17 cellular contexts compared by ENCODE assay signal in genomic region chr2:102048465-102048864, GRCh38. TPM values are rescaled to one million over a fixed set of nuclear protein-coding genes. Genes with fewer than 3 reads are reported as not detected.
DNase-seq lines count a peak whose midpoint lies in the region; ATAC-seq, FAIRE-seq and TF ChIP-seq lines count a peak whose summit lies in the region.
"Had no signal": no experiment of that assay in that cellular context is flagged by ENCODE, and none has a peak within 500 bp of the region (broad histone marks: within the 10 kb centered on the region; RNA-seq: fewer than 3 reads in every experiment).

No MANE protein-coding gene starts in this region.

- dilution Hi-C loops in endothelial cell of umbilical vein (cut with MboI; ENCODE audit: extremely low pct_ligation_motif_present, low sequenced_read_pairs), result no loop called here

- no peaks in the 10 kb centered on the region for H3K79me2 ChIP-seq in endothelial cell of umbilical vein (ENCODE audit: control insufficient read depth, insufficient read depth, low read length)

- H3K9me3 Mint-ChIP-seq in nephron, result no peaks in the 10 kb centered on the region

- intact Hi-C loops in endothelial cell of umbilical vein (cut with micrococcal nuclease), result no loop called here

- H3K4me3 Mint-ChIP-seq in nephron, result no peak overlapping the region
- H3K4me3 Mint-ChIP-seq: activated T-cell treated with anti-CD3 and anti-CD28 coated beads, Interleukin-2, amount 50 U/mL, for 24 hours; CD4-positive, CD25-positive, alpha-beta regulatory T cell had no signal

- TF ChIP-seq POLR2A in endothelial cell of umbilical vein (IDR thresholded peaks at IDR 0.05; ENCODE audit: low read depth, low read length) (no peak), upper lobe of left lung (IDR thresholded peaks at IDR 0.05) (no peak)

- H3K4me1 Mint-ChIP-seq in nephron, result peaks cover 46% of the 10 kb centered on the region

- H3K36me3 ChIP-seq in endothelial cell of umbilical vein (ENCODE audit: control insufficient read depth in 2 of 2, extremely low read depth in 1 of 2, insufficient read depth in 2 of 2, low read length in 2 of 2) (no peaks in the 10 kb centered on the region), upper lobe of left lung (no peaks in the 10 kb centered on the region)
- H3K36me3 ChIP-seq: ovary had no signal

- H3K27ac Mint-ChIP-seq in nephron, result peak overlapping the region in 2 of 3 experiments; percentile 87 to 98
- H3K27ac Mint-ChIP-seq: activated T-cell treated with anti-CD3 and anti-CD28 coated beads, Interleukin-2, amount 50 U/mL, for 24 hours had no signal

- no peak overlapping the region for H3K9ac ChIP-seq in endothelial cell of umbilical vein (replicated peaks; ENCODE audit: extremely low read depth, insufficient read depth, low read length)

- ATAC-seq in upper lobe of left lung (ENCODE audit: low FRiP score in 2 of 2) (peak; percentile 5 to 47), HG03045 (IDR thresholded peaks at IDR 0.05; ENCODE audit: unreplicated experiment) (no peak), HG03025 (IDR thresholded peaks at IDR 0.05; ENCODE audit: low FRiP score, unreplicated experiment) (no peak)

- TF ChIP-seq CTCF in endothelial cell of umbilical vein (IDR thresholded peaks at IDR 0.05; ENCODE audit: extremely low read depth in 1 of 2, insufficient read depth in 1 of 2, low read depth in 1 of 2, low read length in 2 of 2), result no peak
- no peak for TF ChIP-seq CTCF in nephron (IDR thresholded peaks at IDR 0.05; ENCODE audit: unreplicated experiment in 3 of 3)
- TF ChIP-seq CTCF in upper lobe of left lung (IDR thresholded peaks at IDR 0.05), result no peak

- peak; percentile 87 for DNase-seq in LHCN-M2 (ENCODE audit: low read depth)
- peak; percentile 25 for DNase-seq in endothelial cell of umbilical vein (ENCODE audit: low read depth, low spot score)
- peak in 1 of 2 donors; percentile 67 for DNase-seq in upper lobe of left lung
- no peak for DNase-seq in NCI-H187 treated with DMSO at 0.1 percent for 48 hours (lab: John Stamatoyannopoulos, UW)
- DNase-seq: activated CD4-positive, alpha-beta T cell treated with anti-CD3 and anti-CD28 coated beads for 48 hours; activated T-cell treated with anti-CD3 and anti-CD28 coated beads, Interleukin-2, amount 50 U/mL, for 24 hours; CD4-positive, CD25-positive, alpha-beta regulatory T cell; GF-D8; H7; NCI-H2029 treated with DMSO at 0.1 percent for 48 hours; T-helper 9 cell had no signal

- POLR2A ChIA-PET in endothelial cell of umbilical vein (lab: Charles Lee), result no interaction called here

- FAIRE-seq in endothelial cell of umbilical vein (lab: Jason Lieb, UNC), result peak; percentile 49

- H3K36me3 Mint-ChIP-seq in nephron (ENCODE audit: low read depth), result no peaks in the 10 kb centered on the region
- H3K36me3 Mint-ChIP-seq: CD4-positive, CD25-positive, alpha-beta regulatory T cell had no signal

- BruUV-seq in endothelial cell of umbilical vein (replicated peaks; lab: Mats Ljungman, UMichigan), result no TSS peak

- H3K27ac ChIP-seq in endothelial cell of umbilical vein (ENCODE audit: insufficient read depth, low read depth, low read length) (no peak overlapping the region), upper lobe of left lung (peak overlapping the region; percentile 46 to 84 (median 64))
- H3K27ac ChIP-seq: HL-60, ovary had no signal

- H3K4me2 ChIP-seq in endothelial cell of umbilical vein (ENCODE audit: insufficient read depth, low read length), result no peak overlapping the region

- H3K4me1 ChIP-seq in endothelial cell of umbilical vein (ENCODE audit: control insufficient read depth, extremely low read depth, insufficient read depth, low read length), result peaks cover 26% of the 10 kb centered on the region
- H3K4me1 ChIP-seq in upper lobe of left lung, result peaks cover 43 to 71% (median 55%) of the 10 kb centered on the region in 4 donors

- peak overlapping the region; percentile 15 for H2AFZ ChIP-seq in endothelial cell of umbilical vein (ENCODE audit: low read depth, low read length)

- H3K9me3 ChIP-seq in endothelial cell of umbilical vein (replicated peaks; ENCODE audit: control insufficient read depth, insufficient read depth, low read length) (no peaks in the 10 kb centered on the region), upper lobe of left lung (no peaks in the 10 kb centered on the region)
- H3K9me3 ChIP-seq: ovary had no signal

- WGBS in upper lobe of left lung, 2 donors, result 76 to 90% methylated on average over 8 of the region's 8 CpGs

- TF ChIP-seq EP300 in upper lobe of left lung (IDR thresholded peaks at IDR 0.05), result peak in 2 of 4 donors; percentile 83 to 91

- peaks cover 6% of the 10 kb centered on the region for H3K27me3 Mint-ChIP-seq in nephron (ENCODE audit: low read depth)
- H3K27me3 Mint-ChIP-seq: CD4-positive, CD25-positive, alpha-beta regulatory T cell had no signal

- H3K27me3 ChIP-seq in endothelial cell of umbilical vein (ENCODE audit: control insufficient read depth in 2 of 2, insufficient read depth in 2 of 2, low read length in 2 of 2), result no peaks in the 10 kb centered on the region
- no peaks in the 10 kb centered on the region for H3K27me3 ChIP-seq in upper lobe of left lung
- H3K27me3 ChIP-seq: ovary had no signal

- no peaks in the 10 kb centered on the region for H4K20me1 ChIP-seq in endothelial cell of umbilical vein (replicated peaks; ENCODE audit: control insufficient read depth, extremely low read depth, insufficient read depth, low read length)

- no peaks in the 10 kb centered on the region for H3K9me1 ChIP-seq in endothelial cell of umbilical vein (replicated peaks; ENCODE audit: control insufficient read depth, extremely low read depth, insufficient read depth, low read length)

- CTCF ChIA-PET in endothelial cell of umbilical vein (lab: Charles Lee), result no interaction called here

- H3K4me3 ChIP-seq in endothelial cell of umbilical vein (replicated peaks in 1 of 3; ENCODE audit: insufficient read depth in 1 of 3, low read depth in 1 of 3, low read length in 3 of 3) (no peak overlapping the region), upper lobe of left lung (no peak overlapping the region)
- H3K4me3 ChIP-seq: coronary artery, ovary had no signal

TF ChIP-seq in endothelial cell of umbilical vein, 7 proteins besides CTCF, POLR2A, EP300 and RAD21:
- TF ChIP-seq EZH2 (IDR thresholded peaks at IDR 0.05; ENCODE audit: borderline replicate concordance, low read depth, low read length, severe bottlenecking) (no peak), JUN (IDR thresholded peaks at IDR 0.05; ENCODE audit: borderline replicate concordance, insufficient read depth, insufficient read length, low read depth) (no peak), FOS (IDR thresholded peaks at IDR 0.05; ENCODE audit: borderline replicate concordance, insufficient read depth, low read length) (no peak), POLR2AphosphoS5 (IDR thresholded peaks at IDR 0.05; ENCODE audit: insufficient read depth, low read depth, low read length) (no peak)

RNA-seq across cellular contexts. Expression of gene IL1R2, which starts 56.7 kb away (rescaled TPM):
- 0.26 TPM in 1 of 2 replicates, not detected in the other for total RNA-seq in LHCN-M2 (2014; rRNA removed)
- not detected for polyA plus RNA-seq in LHCN-M2 (2012)
- not detected in 2 replicates for total RNA-seq in endothelial cell of umbilical vein
- polyA plus RNA-seq in endothelial cell of umbilical vein, result not detected in 2 replicates
- polyA plus RNA-seq in endothelial cell of umbilical vein (2011; cell fraction: cytosol; rRNA removed), result 0.14 TPM in 1 of 2 replicates, not detected in the other
- polyA plus RNA-seq in endothelial cell of umbilical vein (2011; cell fraction: nucleus; rRNA removed), result not detected in 2 replicates
- not detected in 2 replicates for polyA plus RNA-seq in endothelial cell of umbilical vein (2012)
- not detected in 2 replicates for polyA minus RNA-seq in endothelial cell of umbilical vein
- polyA minus RNA-seq in endothelial cell of umbilical vein (2011; cell fraction: cytosol; rRNA and poly(A)+ RNA removed), result not detected
- polyA minus RNA-seq in endothelial cell of umbilical vein (2011; cell fraction: nucleus; rRNA and poly(A)+ RNA removed), result not detected in 2 replicates
- 10 to 100 TPM; 24.7 to 84.8 (median 60.0) TPM for total RNA-seq in upper lobe of left lung

Comparison
In these comparisons a context has a peak if more than half of its experiments do, and no peak if none do; other contexts are left out.
1. ATAC-seq: peak in upper lobe of left lung (2 of 2); none in HG03045 (single experiment) and HG03025 (single experiment).
2. RNA of gene IL1R2, which starts 56.7 kb away (total RNA-seq): 24.7 to 84.8 TPM in upper lobe of left lung; 0.26 TPM in LHCN-M2 and not detected in endothelial cell of umbilical vein; every median in the first group is over 10 times any median in the second.